1 cellular context compared by ENCODE assay signal in genomic region chr4:102684605-102685052, GRCh38.
TF ChIP-seq lines count a peak whose summit lies in the region.

No MANE protein-coding gene starts in this region.

TF ChIP-seq in K562, 482 proteins besides CTCF, POLR2A, EP300 and RAD21 (continued from another document):
- TF ChIP-seq NFIC (IDR thresholded peaks at IDR 0.05): peak; percentile 52
- no peak for TF ChIP-seq SPI1 (IDR thresholded peaks at IDR 0.05; ENCODE audit: borderline replicate concordance, low read depth, low read length)
- peak in 1 of 2 experiments; percentile 40; a peak in 1 of 4 replicates for TF ChIP-seq FOXK2 (conservative IDR thresholded peaks at IDR 0.05 in 1 of 2, IDR thresholded peaks at IDR 0.05 in 1 of 2; ENCODE audit: low read depth in 2 of 2)
- TF ChIP-seq HMG20A (CRISPR knock-in tag; conservative IDR thresholded peaks at IDR 0.05): no peak
- TF ChIP-seq SOX6 (IDR thresholded peaks at IDR 0.05): peak; percentile 73
- TF ChIP-seq TAF15 (IDR thresholded peaks at IDR 0.05; ENCODE audit: low read depth, low read length): no peak
- peak; percentile 68; the same call in 1 of the 2 replicates for TF ChIP-seq NCOR1 (IDR thresholded peaks at IDR 0.05)
- TF ChIP-seq ZFP36 (IDR thresholded peaks at IDR 0.05; ENCODE audit: low read depth, low read length, partially characterized antibody): peak; percentile 17
- TF ChIP-seq TRIM24 (IDR thresholded peaks at IDR 0.05): peak in 1 of 2 experiments; percentile 36; a peak in 2 of 4 replicates
- TF ChIP-seq, protein P1, sequence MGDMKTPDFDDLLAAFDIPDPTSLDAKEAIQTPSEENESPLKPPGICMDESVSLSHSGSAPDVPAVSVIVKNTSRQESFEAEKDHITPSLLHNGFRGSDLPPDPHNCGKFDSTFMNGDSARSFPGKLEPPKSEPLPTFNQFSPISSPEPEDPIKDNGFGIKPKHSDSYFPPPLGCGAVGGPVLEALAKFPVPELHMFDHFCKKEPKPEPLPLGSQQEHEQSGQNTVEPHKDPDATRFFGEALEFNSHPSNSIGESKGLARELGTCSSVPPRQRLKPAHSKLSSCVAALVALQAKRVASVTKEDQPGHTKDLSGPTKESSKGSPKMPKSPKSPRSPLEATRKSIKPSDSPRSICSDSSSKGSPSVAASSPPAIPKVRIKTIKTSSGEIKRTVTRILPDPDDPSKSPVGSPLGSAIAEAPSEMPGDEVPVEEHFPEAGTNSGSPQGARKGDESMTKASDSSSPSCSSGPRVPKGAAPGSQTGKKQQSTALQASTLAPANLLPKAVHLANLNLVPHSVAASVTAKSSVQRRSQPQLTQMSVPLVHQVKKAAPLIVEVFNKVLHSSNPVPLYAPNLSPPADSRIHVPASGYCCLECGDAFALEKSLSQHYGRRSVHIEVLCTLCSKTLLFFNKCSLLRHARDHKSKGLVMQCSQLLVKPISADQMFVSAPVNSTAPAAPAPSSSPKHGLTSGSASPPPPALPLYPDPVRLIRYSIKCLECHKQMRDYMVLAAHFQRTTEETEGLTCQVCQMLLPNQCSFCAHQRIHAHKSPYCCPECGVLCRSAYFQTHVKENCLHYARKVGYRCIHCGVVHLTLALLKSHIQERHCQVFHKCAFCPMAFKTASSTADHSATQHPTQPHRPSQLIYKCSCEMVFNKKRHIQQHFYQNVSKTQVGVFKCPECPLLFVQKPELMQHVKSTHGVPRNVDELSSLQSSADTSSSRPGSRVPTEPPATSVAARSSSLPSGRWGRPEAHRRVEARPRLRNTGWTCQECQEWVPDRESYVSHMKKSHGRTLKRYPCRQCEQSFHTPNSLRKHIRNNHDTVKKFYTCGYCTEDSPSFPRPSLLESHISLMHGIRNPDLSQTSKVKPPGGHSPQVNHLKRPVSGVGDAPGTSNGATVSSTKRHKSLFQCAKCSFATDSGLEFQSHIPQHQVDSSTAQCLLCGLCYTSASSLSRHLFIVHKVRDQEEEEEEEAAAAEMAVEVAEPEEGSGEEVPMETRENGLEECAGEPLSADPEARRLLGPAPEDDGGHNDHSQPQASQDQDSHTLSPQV (IDR thresholded peaks at IDR 0.05): 0 out of 2 replicates have a peak, but pooled peaks have one; percentile 26
- TF ChIP-seq SNRNP70 (optimal IDR thresholded peaks at IDR 0.05; ENCODE audit: low read depth, low read length): no peak
- peak; percentile 7 for TF ChIP-seq TAF9B (IDR thresholded peaks at IDR 0.05; ENCODE audit: partially characterized antibody)
